9 cellular contexts compared by ENCODE assay signal in the genomic region with DNA sequence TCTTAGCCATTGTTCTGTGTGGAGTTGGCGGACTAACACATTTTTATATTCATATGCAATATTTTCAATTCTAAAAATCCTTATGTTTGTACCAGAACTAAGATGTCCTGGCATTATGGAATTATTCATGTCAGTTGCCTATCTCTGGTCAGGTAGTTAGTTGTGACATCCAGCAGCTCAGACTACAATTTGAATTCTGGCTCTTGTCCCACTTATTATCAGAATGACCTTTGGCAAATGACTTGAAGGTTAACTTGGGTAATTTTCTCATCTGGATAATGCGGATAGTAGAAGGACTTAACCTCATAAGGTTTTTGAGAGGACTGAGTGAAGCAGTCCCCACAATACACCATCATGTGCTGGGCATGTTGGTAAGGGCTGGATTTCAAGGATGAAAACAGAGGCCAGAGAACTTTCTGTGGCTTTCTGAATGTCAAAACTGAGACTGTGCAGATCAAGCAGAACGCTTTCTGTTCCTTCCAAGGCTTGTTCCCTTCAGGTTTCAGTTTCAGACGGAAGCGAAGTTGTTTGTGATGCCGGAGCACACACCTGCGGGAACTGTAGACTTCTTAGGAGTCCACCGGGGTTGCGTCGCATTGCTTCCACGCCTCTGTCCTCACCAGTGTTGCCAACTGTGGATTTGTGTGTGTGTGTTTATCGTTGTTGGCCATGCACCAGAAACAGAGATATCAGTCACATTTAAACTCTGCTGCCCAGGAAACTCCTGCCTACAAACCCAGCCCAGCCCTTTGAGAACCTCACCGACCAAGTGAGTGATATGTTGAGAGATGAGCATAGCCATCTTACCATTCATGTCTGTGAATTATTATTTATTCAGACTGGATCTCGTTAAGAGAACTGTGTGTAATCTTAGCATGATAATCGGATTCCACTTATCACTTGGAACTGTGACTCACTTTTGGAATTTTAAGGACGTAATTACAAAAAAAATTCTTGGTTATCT.
DNase-seq lines count a peak whose midpoint lies in the region; ATAC-seq, FAIRE-seq and TF ChIP-seq lines count a peak whose summit lies in the region.
"Had no signal": no experiment of that assay in that cellular context is flagged by ENCODE, and none has a peak within 500 bp of the region (broad histone marks: within the 10 kb centered on the region; RNA-seq: fewer than 3 reads in every experiment).

No MANE protein-coding gene starts in this region.

- no peak overlapping the region for H3K4me3 Mint-ChIP-seq in astrocyte (ENCODE audit: unreplicated experiment)
- no peak overlapping the region for H3K4me3 Mint-ChIP-seq in activated T-helper 17 cell treated with anti-CD3 and anti-CD28 coated beads, Interleukin-2, amount 50 U/mL, for 72 hours
- H3K4me3 Mint-ChIP-seq: activated naive CD4-positive, alpha-beta T cell treated with anti-CD3 and anti-CD28 coated beads, Interleukin-2, amount 50 U/mL, for 24 hours had no signal

- H3K27ac Mint-ChIP-seq in astrocyte (ENCODE audit: unreplicated experiment), result no peak overlapping the region
- H3K27ac Mint-ChIP-seq in activated T-helper 17 cell treated with anti-CD3 and anti-CD28 coated beads, Interleukin-2, amount 50 U/mL, for 72 hours, result no peak overlapping the region
- H3K27ac Mint-ChIP-seq: activated naive CD4-positive, alpha-beta T cell treated with anti-CD3 and anti-CD28 coated beads, Interleukin-2, amount 50 U/mL, for 24 hours had no signal

- DNase-seq in astrocyte (ENCODE audit: low read depth) (peak; percentile 55), pancreas (peak in 4 of 6 donors; percentile 29 to 50 (median 34)), SJCRH30 (no peak), NCI-H2107 treated with DMSO at 0.1 percent for 48 hours (lab: John Stamatoyannopoulos, UW; ENCODE audit: unreplicated experiment) (no peak)
- no peak for DNase-seq in activated CD8-positive, alpha-beta memory T cell treated with anti-CD3 and anti-CD28 coated beads, Interleukin-2, amount 50 U/mL, for 4 hours

- H3K4me1 ChIP-seq in astrocyte (ENCODE audit: insufficient read depth, low read length) (peaks cover 10% of the 10 kb centered on the region), pancreas (peaks cover 5 to 19% (median 12%) of the 10 kb centered on the region in 3 donors), SJCRH30 (peaks cover 3% of the 10 kb centered on the region; the same call in 1 of the 2 replicates)

- WGBS in pancreas, 2 donors, result 11 to 15% methylated on average over 16 of the region's 16 CpGs

- peak overlapping the region; percentile 44 for H3K4me2 ChIP-seq in astrocyte (ENCODE audit: low read length)

- H3K27ac ChIP-seq in astrocyte (ENCODE audit: low read depth, low read length), result no peak overlapping the region
- H3K27ac ChIP-seq in pancreas, result peak overlapping the region in 3 of 4 donors; percentile 6 to 76 (median 67)
- H3K27ac ChIP-seq in SJCRH30, result no peak overlapping the region

- peaks cover 41% of the 10 kb centered on the region for H4K20me1 ChIP-seq in astrocyte (ENCODE audit: insufficient read depth, low read length)

- no peak overlapping the region for H3K9ac ChIP-seq in astrocyte (ENCODE audit: low read length)

- H3K9me3 Mint-ChIP-seq in astrocyte (ENCODE audit: unreplicated experiment), result no peaks in the 10 kb centered on the region
- no peaks in the 10 kb centered on the region for H3K9me3 Mint-ChIP-seq in activated T-helper 17 cell treated with anti-CD3 and anti-CD28 coated beads, Interleukin-2, amount 50 U/mL, for 72 hours
- H3K9me3 Mint-ChIP-seq: activated naive CD4-positive, alpha-beta T cell treated with anti-CD3 and anti-CD28 coated beads, Interleukin-2, amount 50 U/mL, for 24 hours had no signal

- intact Hi-C loops in pancreas (cut with DNase I), result no loop called here

- H3K4me3 ChIP-seq in astrocyte (ENCODE audit: insufficient read depth, low read depth, low read length) (no peak overlapping the region), pancreas (peak overlapping the region in 2 of 4 donors; percentile 20 to 26), SJCRH30 (no peak overlapping the region)

- no peaks in the 10 kb centered on the region for H3K36me3 ChIP-seq in astrocyte (ENCODE audit: insufficient read depth, low read length)
- H3K36me3 ChIP-seq in pancreas, result no peaks in the 10 kb centered on the region
- no peaks in the 10 kb centered on the region for H3K36me3 ChIP-seq in SJCRH30

- no peak for FAIRE-seq in astrocyte (lab: Jason Lieb, UNC)
- peak; percentile 54 for FAIRE-seq in pancreas (lab: Jason Lieb, UNC)

- peaks cover 16% of the 10 kb centered on the region for H3K79me2 ChIP-seq in astrocyte (ENCODE audit: insufficient read depth, low read length)

- H3K27me3 Mint-ChIP-seq in astrocyte (ENCODE audit: low read depth, unreplicated experiment), result no peaks in the 10 kb centered on the region
- no peaks in the 10 kb centered on the region for H3K27me3 Mint-ChIP-seq in activated T-helper 17 cell treated with anti-CD3 and anti-CD28 coated beads, Interleukin-2, amount 50 U/mL, for 72 hours

- H3K36me3 Mint-ChIP-seq in astrocyte (ENCODE audit: low read depth, unreplicated experiment), result no peaks in the 10 kb centered on the region
- H3K36me3 Mint-ChIP-seq in activated T-helper 17 cell treated with anti-CD3 and anti-CD28 coated beads, Interleukin-2, amount 50 U/mL, for 72 hours (ENCODE audit: low read depth), result no peaks in the 10 kb centered on the region
- H3K36me3 Mint-ChIP-seq: activated naive CD4-positive, alpha-beta T cell treated with anti-CD3 and anti-CD28 coated beads, Interleukin-2, amount 50 U/mL, for 24 hours had no signal

- H2AFZ ChIP-seq in astrocyte (ENCODE audit: low read depth, low read length), result no peak overlapping the region

- peak; percentile 90 for ATAC-seq in GM18508 (IDR thresholded peaks at IDR 0.05; ENCODE audit: insufficient read depth, unreplicated experiment)
- peak; percentile 89 for ATAC-seq in HG02884 (IDR thresholded peaks at IDR 0.05; ENCODE audit: unreplicated experiment)
- peak; percentile 71 to 86 (median 84) for ATAC-seq in pancreas
- no peak for ATAC-seq in activated T-helper 17 cell treated with anti-CD3 and anti-CD28 coated beads, Interleukin-2, amount 50 U/mL, for 72 hours (replicated peaks)

- H3K27me3 ChIP-seq in astrocyte (ENCODE audit: insufficient read depth, low read length), result no peaks in the 10 kb centered on the region
- H3K27me3 ChIP-seq in pancreas, result no peaks in the 10 kb centered on the region
- H3K27me3 ChIP-seq in SJCRH30, result no peaks in the 10 kb centered on the region

- H3K9me3 ChIP-seq in astrocyte (ENCODE audit: insufficient read depth, low read depth, low read length), result no peaks in the 10 kb centered on the region
- H3K9me3 ChIP-seq in pancreas, result no peaks in the 10 kb centered on the region
- no peaks in the 10 kb centered on the region for H3K9me3 ChIP-seq in SJCRH30 (replicated peaks)

- H3K4me1 Mint-ChIP-seq in astrocyte (ENCODE audit: low read depth, unreplicated experiment), result peaks cover 3% of the 10 kb centered on the region
- no peaks in the 10 kb centered on the region for H3K4me1 Mint-ChIP-seq in activated T-helper 17 cell treated with anti-CD3 and anti-CD28 coated beads, Interleukin-2, amount 50 U/mL, for 72 hours
- H3K4me1 Mint-ChIP-seq: activated naive CD4-positive, alpha-beta T cell treated with anti-CD3 and anti-CD28 coated beads, Interleukin-2, amount 50 U/mL, for 24 hours had no signal

- no peak for TF ChIP-seq CTCF in astrocyte (IDR thresholded peaks at IDR 0.05; ENCODE audit: insufficient read depth, low read depth, low read length)
- TF ChIP-seq CTCF in pancreas (IDR thresholded peaks at IDR 0.05), result no peak

Comparison
In these comparisons a context has a peak if more than half of its experiments do, and no peak if none do; other contexts are left out.
1. DNase-seq: peak in astrocyte (single experiment) and pancreas (4 of 6); none in SJCRH30 (0 of 2), NCI-H2107 treated with DMSO at 0.1 percent for 48 hours (single experiment) and activated CD8-positive, alpha-beta memory T cell treated with anti-CD3 and anti-CD28 coated beads, Interleukin-2, amount 50 U/mL, for 4 hours (single experiment).
2. H3K27ac ChIP-seq: peak in pancreas (3 of 4); none in astrocyte (single experiment) and SJCRH30 (single experiment).